ENCODE assay signal across 14 cellular contexts in genomic region chr15:73375755-73376305, GRCh38. TPM values are rescaled to one million over a fixed set of nuclear protein-coding genes. Genes with fewer than 3 reads are reported as not detected.
A peak's percentile ranks its signal among the peaks of the same experiment; 100 is the strongest.
DNase-seq lines count a peak whose midpoint lies in the region; ATAC-seq and TF ChIP-seq lines count a peak whose summit lies in the region.
"Had no signal": no experiment of that assay in that cellular context is flagged by ENCODE, and none has a peak within 500 bp of the region (broad histone marks: within the 10 kb centered on the region; RNA-seq: fewer than 3 reads in every experiment).

No MANE protein-coding gene starts in this region.

- H3K27me3 ChIP-seq in SK-N-SH (ENCODE audit: insufficient read depth) (no peaks in the 10 kb centered on the region; the same call in 1 of the 2 replicates), trophoblast cell (ENCODE audit: insufficient read depth, low read length) (no peaks in the 10 kb centered on the region)
- H3K27me3 ChIP-seq: pancreas had no signal

- no peak for ATAC-seq in activated CD8-positive, alpha-beta memory T cell treated with anti-CD3 and anti-CD28 coated beads, Interleukin-2, amount 10 ng/mL, durations not matched to agents 7 days and 5 days
- ATAC-seq: esophagus mucosa, pancreas had no signal

- no peaks in the 10 kb centered on the region for H3K9me3 Mint-ChIP-seq in activated CD8-positive, alpha-beta memory T cell treated with anti-CD3 and anti-CD28 coated beads, Interleukin-2, amount 10 ng/mL, durations not matched to agents 7 days and 5 days (ENCODE audit: low read depth)

- H2AK5ac ChIP-seq in trophoblast cell (ENCODE audit: low read length), result no peak overlapping the region

- TF ChIP-seq CTCF in SK-N-SH (IDR thresholded peaks at IDR 0.05), result no peak

- H3K14ac ChIP-seq in trophoblast cell (ENCODE audit: low read length), result peak overlapping the region; percentile 22

- peaks cover 27% of the 10 kb centered on the region for H3K27me3 Mint-ChIP-seq in activated CD8-positive, alpha-beta memory T cell treated with anti-CD3 and anti-CD28 coated beads, Interleukin-2, amount 10 ng/mL, durations not matched to agents 7 days and 5 days

- peaks cover 8% of the 10 kb centered on the region for H3K79me1 ChIP-seq in trophoblast cell (ENCODE audit: low read length)

- DNase-seq in NCI-H748 (lab: John Stamatoyannopoulos, UW; ENCODE audit: unreplicated experiment) (peak; percentile 43), NCI-H748 treated with DMSO at 0.1 percent for 48 hours (lab: John Stamatoyannopoulos, UW) (no peak), NCI-H2171 (lab: John Stamatoyannopoulos, UW) (peak; percentile 79), SK-N-SH (peak; percentile 71), trophoblast cell (no peak), EL (no peak)
- no peak for DNase-seq in stimulated activated CD4-positive, alpha-beta T cell treated with anti-CD3 and anti-CD28 coated beads, Interleukin-4, amount 100 ng/mL, for 4 hours
- DNase-seq in activated CD8-positive, alpha-beta memory T cell treated with anti-CD3 and anti-CD28 coated beads, Interleukin-2, amount 10 ng/mL, durations not matched to agents 7 days and 5 days, result no peak
- DNase-seq: pancreas; stimulated activated CD4-positive, alpha-beta T cell treated with anti-CD3 and anti-CD28 coated beads, Interleukin-12 subunit alpha, Interleukin-12 subunit beta, amount 100 ng/mL, for 4 hours had no signal

- CTCF ChIA-PET in SK-N-SH (lab: Yijun Ruan, JAX), result no interaction called here
- CTCF ChIA-PET in activated CD8-positive, alpha-beta memory T cell treated with anti-CD3 and anti-CD28 coated beads, Interleukin-2, amount 10 ng/mL, durations not matched to agents 7 days and 5 days (lab: Charles Lee), result no interaction called here

- H3K4me3 Mint-ChIP-seq in activated CD8-positive, alpha-beta memory T cell treated with anti-CD3 and anti-CD28 coated beads, Interleukin-2, amount 10 ng/mL, durations not matched to agents 7 days and 5 days, result no peak overlapping the region
- H3K4me3 Mint-ChIP-seq: activated naive CD8-positive, alpha-beta T cell; memory B cell had no signal

- POLR2A ChIA-PET in SK-N-SH (lab: Yijun Ruan, JAX), result no interaction called here

- no peak overlapping the region for H2AFZ ChIP-seq in SK-N-SH (ENCODE audit: low read depth)
- H2AFZ ChIP-seq in trophoblast cell (ENCODE audit: insufficient read depth, low read length, poor library complexity), result no peak overlapping the region

- TF ChIP-seq EP300 in SK-N-SH (IDR thresholded peaks at IDR 0.05; ENCODE audit: borderline replicate concordance in 1 of 2, low read depth in 1 of 2, low read length in 1 of 2), result peak in 1 of 2 experiments; percentile 47; a peak in 1 of 4 replicates

- no peaks in the 10 kb centered on the region for H3K79me2 ChIP-seq in SK-N-SH (ENCODE audit: insufficient read depth)
- no peaks in the 10 kb centered on the region for H3K79me2 ChIP-seq in trophoblast cell (ENCODE audit: control insufficient read depth, insufficient read depth, low read length, poor library complexity)

- H2BK120ac ChIP-seq in trophoblast cell (ENCODE audit: insufficient read depth, low read length, poor library complexity), result peak overlapping the region; percentile 12

- peak overlapping the region; percentile 19 for H2BK12ac ChIP-seq in trophoblast cell (ENCODE audit: low read length)

- no peak overlapping the region for H3K27ac Mint-ChIP-seq in activated CD8-positive, alpha-beta memory T cell treated with anti-CD3 and anti-CD28 coated beads, Interleukin-2, amount 10 ng/mL, durations not matched to agents 7 days and 5 days
- H3K27ac Mint-ChIP-seq: activated naive CD8-positive, alpha-beta T cell; memory B cell had no signal

- H3K36me3 Mint-ChIP-seq in activated CD8-positive, alpha-beta memory T cell treated with anti-CD3 and anti-CD28 coated beads, Interleukin-2, amount 10 ng/mL, durations not matched to agents 7 days and 5 days, result no peaks in the 10 kb centered on the region
- H3K36me3 Mint-ChIP-seq: memory B cell had no signal

- H2BK5ac ChIP-seq in trophoblast cell (ENCODE audit: low read depth, low read length, poor library complexity), result no peak overlapping the region

- 55% methylated on average over 5 of the region's 6 CpGs for WGBS in SK-N-SH (ENCODE audit: low lambda C conversion rate)
- WGBS in trophoblast cell (ENCODE audit: extremely low coverage, insufficient coverage, insufficient read length), result no CpG with 5 or more reads among the region's 6 CpGs

- no peak overlapping the region for H3K9ac ChIP-seq in SK-N-SH
- no peak overlapping the region for H3K9ac ChIP-seq in trophoblast cell (ENCODE audit: low read length)

- H3K4me2 ChIP-seq in SK-N-SH, result no peak overlapping the region
- no peak overlapping the region for H3K4me2 ChIP-seq in trophoblast cell (ENCODE audit: low read length)

- H4K20me1 ChIP-seq in SK-N-SH (ENCODE audit: insufficient read depth), result no peaks in the 10 kb centered on the region

- no peak overlapping the region for H4K12ac ChIP-seq in trophoblast cell (ENCODE audit: low read depth, low read length)

- no peaks in the 10 kb centered on the region for H3K36me3 ChIP-seq in SK-N-SH (replicated peaks in 1 of 2; ENCODE audit: control insufficient read depth in 1 of 2, insufficient read depth in 2 of 2, low read length in 1 of 2)
- no peaks in the 10 kb centered on the region for H3K36me3 ChIP-seq in trophoblast cell (ENCODE audit: control insufficient read depth in 1 of 2, insufficient read depth in 2 of 2, low read length in 2 of 2)
- H3K36me3 ChIP-seq: pancreas had no signal

- H3K9me2 ChIP-seq in SK-N-SH, result no peaks in the 10 kb centered on the region

- H3K4me3 ChIP-seq in SK-N-SH (ENCODE audit: low read depth in 2 of 2, low read length in 1 of 2) (no peak overlapping the region), trophoblast cell (ENCODE audit: low read depth, low read length) (no peak overlapping the region)
- H3K4me3 ChIP-seq: pancreas had no signal

- peaks cover 9% of the 10 kb centered on the region for H3F3A ChIP-seq in SK-N-SH (replicated peaks; ENCODE audit: insufficient read depth)

- H3K4me1 Mint-ChIP-seq in activated CD8-positive, alpha-beta memory T cell treated with anti-CD3 and anti-CD28 coated beads, Interleukin-2, amount 10 ng/mL, durations not matched to agents 7 days and 5 days, result no peaks in the 10 kb centered on the region
- H3K4me1 Mint-ChIP-seq: memory B cell had no signal

- no peak overlapping the region for H3K23ac ChIP-seq in trophoblast cell (ENCODE audit: low read length)

- H3K9me3 ChIP-seq in SK-N-SH (no peaks in the 10 kb centered on the region), trophoblast cell (ENCODE audit: insufficient read depth, low read depth, low read length) (peaks cover 2% of the 10 kb centered on the region)
- H3K9me3 ChIP-seq: pancreas had no signal

- H3K18ac ChIP-seq in trophoblast cell (ENCODE audit: low read length), result peak overlapping the region; percentile 15

- no peak overlapping the region for H3K4ac ChIP-seq in trophoblast cell (ENCODE audit: low read depth, low read length)

- TF ChIP-seq RAD21 in SK-N-SH (IDR thresholded peaks at IDR 0.05; ENCODE audit: low read length), result no peak

- peak overlapping the region; percentile 7 for H4K8ac ChIP-seq in trophoblast cell (ENCODE audit: low read depth, low read length)

- H3K4me1 ChIP-seq in SK-N-SH (ENCODE audit: control insufficient read depth in 1 of 2, insufficient read depth in 2 of 2, low read depth in 1 of 2, low read length in 1 of 2) (peaks cover 0 to 29% of the 10 kb centered on the region in 2 experiments; a peak in 1 of 4 replicates), trophoblast cell (ENCODE audit: control insufficient read depth in 1 of 2, insufficient read depth in 2 of 2, low read length in 2 of 2) (peaks cover 21 to 29% of the 10 kb centered on the region in 2 experiments)
- H3K4me1 ChIP-seq: pancreas had no signal

- no peak overlapping the region for H3K27ac ChIP-seq in SK-N-SH (ENCODE audit: low read depth in 2 of 2, low read length in 1 of 2)
- H3K27ac ChIP-seq in trophoblast cell (ENCODE audit: low read depth, low read length), result no peak overlapping the region
- H3K27ac ChIP-seq: HL-60, pancreas had no signal

- H4K91ac ChIP-seq in trophoblast cell (ENCODE audit: low read depth, low read length), result peak overlapping the region; percentile 17

TF ChIP-seq in SK-N-SH, 30 proteins besides CTCF, POLR2A, EP300 and RAD21 (continues in another document):
- no peak for TF ChIP-seq MEF2A (IDR thresholded peaks at IDR 0.05; ENCODE audit: borderline replicate concordance, low read depth)
- no peak for TF ChIP-seq RCOR1 (IDR thresholded peaks at IDR 0.05; ENCODE audit: low read length)
- no peak for TF ChIP-seq EZH2phosphoT487 (IDR thresholded peaks at IDR 0.05; ENCODE audit: borderline replicate concordance, low read depth)
- no peak for TF ChIP-seq POLR2AphosphoS5 (IDR thresholded peaks at IDR 0.05; ENCODE audit: low read depth, low read length)
- no peak for TF ChIP-seq GATA2 (CRISPR knock-in tag; IDR thresholded peaks at IDR 0.05)
- TF ChIP-seq YY1 (IDR thresholded peaks at IDR 0.05; ENCODE audit: low read depth), result no peak
- TF ChIP-seq USF1 (IDR thresholded peaks at IDR 0.05; ENCODE audit: borderline replicate concordance, low read depth), result no peak

RNA-seq across cellular contexts. Expression of gene HCN4, which starts 7.1 kb away (rescaled TPM):
- polyA plus RNA-seq in SK-N-SH (2012; rRNA removed), result not detected in 2 replicates
- not detected in 2 replicates for polyA plus RNA-seq in SK-N-SH (2012; cell fraction: cytosol; rRNA removed)
- not detected in 2 replicates for polyA plus RNA-seq in SK-N-SH (2012; cell fraction: nucleus; rRNA removed)
- polyA plus RNA-seq in trophoblast cell (2013), result 2.9 and 3.0 TPM in 2 replicates
- total RNA-seq in activated CD8-positive, alpha-beta memory T cell treated with anti-CD3 and anti-CD28 coated beads, Interleukin-2, amount 10 ng/mL, durations not matched to agents 7 days and 5 days, result not detected
- total RNA-seq: esophagus mucosa had no signal

Comparison
In these comparisons a context has a peak if more than half of its experiments do, and no peak if none do; other contexts are left out.
1. DNase-seq: peak in NCI-H748 (single experiment), NCI-H2171 (single experiment) and SK-N-SH (single experiment); none in NCI-H748 treated with DMSO at 0.1 percent for 48 hours (single experiment), trophoblast cell (0 of 2), EL (single experiment), stimulated activated CD4-positive, alpha-beta T cell treated with anti-CD3 and anti-CD28 coated beads, Interleukin-4, amount 100 ng/mL, for 4 hours (0 of 2) and activated CD8-positive, alpha-beta memory T cell treated with anti-CD3 and anti-CD28 coated beads, Interleukin-2, amount 10 ng/mL, durations not matched to agents 7 days and 5 days (single experiment).